Comparison of ENCODE assay signal across 1 cellular context in the genomic region with DNA sequence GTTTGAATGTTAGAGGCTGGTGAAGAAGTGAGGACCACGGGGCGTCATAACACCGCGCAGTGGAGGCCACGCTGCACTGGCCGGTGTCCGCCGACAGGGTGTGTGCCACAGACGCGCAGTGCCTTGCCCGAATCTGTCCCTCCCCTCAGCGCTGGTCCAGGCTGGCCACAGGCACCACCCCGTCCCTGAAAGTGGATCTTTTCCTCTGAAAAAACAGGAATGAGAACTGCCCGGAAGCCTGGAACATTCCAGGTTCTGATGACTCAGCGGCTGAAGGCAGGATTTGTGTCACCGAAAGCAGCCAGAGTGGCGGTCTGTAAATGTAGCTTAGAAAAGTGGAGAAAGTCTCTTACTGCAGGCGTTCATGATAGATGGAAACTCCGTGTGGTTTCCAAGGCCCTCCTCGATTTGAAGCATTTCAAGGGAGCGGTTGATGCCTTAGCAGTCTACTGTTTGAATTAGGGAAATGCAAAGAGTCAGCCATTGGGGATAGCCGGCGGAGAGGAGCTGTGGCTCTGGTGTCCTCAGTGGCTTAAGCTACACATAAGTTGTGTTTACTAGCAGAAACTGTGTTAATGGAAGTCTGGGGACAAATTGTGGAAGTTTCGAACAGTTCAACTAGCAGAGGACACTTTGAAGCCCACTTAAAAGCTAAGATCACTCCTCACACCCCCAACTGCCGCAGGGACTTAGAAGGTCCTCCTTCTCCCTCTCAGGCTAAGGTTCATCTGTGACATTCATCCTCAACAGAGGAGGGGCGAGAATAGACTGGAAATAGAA.
TF ChIP-seq lines count a peak whose summit lies in the region.

No MANE protein-coding gene starts in this region.

TF ChIP-seq in WTC11, 78 proteins besides CTCF, POLR2A, EP300 and RAD21 (continued from another document and continues in another):
- TF ChIP-seq, protein P1, sequence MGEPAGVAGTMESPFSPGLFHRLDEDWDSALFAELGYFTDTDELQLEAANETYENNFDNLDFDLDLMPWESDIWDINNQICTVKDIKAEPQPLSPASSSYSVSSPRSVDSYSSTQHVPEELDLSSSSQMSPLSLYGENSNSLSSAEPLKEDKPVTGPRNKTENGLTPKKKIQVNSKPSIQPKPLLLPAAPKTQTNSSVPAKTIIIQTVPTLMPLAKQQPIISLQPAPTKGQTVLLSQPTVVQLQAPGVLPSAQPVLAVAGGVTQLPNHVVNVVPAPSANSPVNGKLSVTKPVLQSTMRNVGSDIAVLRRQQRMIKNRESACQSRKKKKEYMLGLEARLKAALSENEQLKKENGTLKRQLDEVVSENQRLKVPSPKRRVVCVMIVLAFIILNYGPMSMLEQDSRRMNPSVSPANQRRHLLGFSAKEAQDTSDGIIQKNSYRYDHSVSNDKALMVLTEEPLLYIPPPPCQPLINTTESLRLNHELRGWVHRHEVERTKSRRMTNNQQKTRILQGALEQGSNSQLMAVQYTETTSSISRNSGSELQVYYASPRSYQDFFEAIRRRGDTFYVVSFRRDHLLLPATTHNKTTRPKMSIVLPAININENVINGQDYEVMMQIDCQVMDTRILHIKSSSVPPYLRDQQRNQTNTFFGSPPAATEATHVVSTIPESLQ (CRISPR knock-in tag; IDR thresholded peaks at IDR 0.05) = no peak
- TF ChIP-seq ZNF671 (CRISPR knock-in tag; IDR thresholded peaks at IDR 0.05) (no peak), GABPB1 (CRISPR knock-in tag; IDR thresholded peaks at IDR 0.05) (no peak), NFE2L1 (CRISPR knock-in tag; IDR thresholded peaks at IDR 0.05) (0 out of 2 replicates have a peak, but pooled peaks have one; percentile 61), SMAD4 (CRISPR knock-in tag; IDR thresholded peaks at IDR 0.05) (no peak), ZBTB21 (CRISPR knock-in tag; IDR thresholded peaks at IDR 0.05; ENCODE audit: borderline replicate concordance) (no peak), TEAD1 (CRISPR knock-in tag; IDR thresholded peaks at IDR 0.05) (peak; percentile 75), JAZF1 (CRISPR knock-in tag; IDR thresholded peaks at IDR 0.05) (no peak), NR3C1 (CRISPR knock-in tag; conservative IDR thresholded peaks at IDR 0.05; ENCODE audit: low read depth) (no peak), MXD4 (CRISPR knock-in tag; IDR thresholded peaks at IDR 0.05; ENCODE audit: borderline replicate concordance) (no peak), NR2C2 (CRISPR knock-in tag; IDR thresholded peaks at IDR 0.05) (no peak), ATF1 (CRISPR knock-in tag; IDR thresholded peaks at IDR 0.05) (no peak), TEAD4 (CRISPR knock-in tag; IDR thresholded peaks at IDR 0.05) (no peak), TCF7 (CRISPR knock-in tag; IDR thresholded peaks at IDR 0.05; ENCODE audit: low read depth) (no peak), HMGA2 (CRISPR knock-in tag; IDR thresholded peaks at IDR 0.05) (no peak), NFYB (CRISPR knock-in tag; conservative IDR thresholded peaks at IDR 0.05; ENCODE audit: low read depth) (no peak), ZNF317 (CRISPR knock-in tag; IDR thresholded peaks at IDR 0.05; ENCODE audit: borderline replicate concordance, low read depth) (no peak), CREB1 (CRISPR knock-in tag; IDR thresholded peaks at IDR 0.05) (0 out of 2 replicates have a peak, but pooled peaks have one; percentile 57)
- TF ChIP-seq, protein P2, sequence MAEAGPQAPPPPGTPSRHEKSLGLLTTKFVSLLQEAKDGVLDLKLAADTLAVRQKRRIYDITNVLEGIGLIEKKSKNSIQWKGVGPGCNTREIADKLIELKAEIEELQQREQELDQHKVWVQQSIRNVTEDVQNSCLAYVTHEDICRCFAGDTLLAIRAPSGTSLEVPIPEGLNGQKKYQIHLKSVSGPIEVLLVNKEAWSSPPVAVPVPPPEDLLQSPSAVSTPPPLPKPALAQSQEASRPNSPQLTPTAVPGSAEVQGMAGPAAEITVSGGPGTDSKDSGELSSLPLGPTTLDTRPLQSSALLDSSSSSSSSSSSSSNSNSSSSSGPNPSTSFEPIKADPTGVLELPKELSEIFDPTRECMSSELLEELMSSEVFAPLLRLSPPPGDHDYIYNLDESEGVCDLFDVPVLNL (CRISPR knock-in tag; IDR thresholded peaks at IDR 0.05; ENCODE audit: borderline replicate concordance, low read depth) = no peak
- TF ChIP-seq, protein P3, sequence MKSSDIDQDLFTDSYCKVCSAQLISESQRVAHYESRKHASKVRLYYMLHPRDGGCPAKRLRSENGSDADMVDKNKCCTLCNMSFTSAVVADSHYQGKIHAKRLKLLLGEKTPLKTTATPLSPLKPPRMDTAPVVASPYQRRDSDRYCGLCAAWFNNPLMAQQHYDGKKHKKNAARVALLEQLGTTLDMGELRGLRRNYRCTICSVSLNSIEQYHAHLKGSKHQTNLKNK (CRISPR knock-in tag; IDR thresholded peaks at IDR 0.05) = no peak
- TF ChIP-seq, protein P4, sequence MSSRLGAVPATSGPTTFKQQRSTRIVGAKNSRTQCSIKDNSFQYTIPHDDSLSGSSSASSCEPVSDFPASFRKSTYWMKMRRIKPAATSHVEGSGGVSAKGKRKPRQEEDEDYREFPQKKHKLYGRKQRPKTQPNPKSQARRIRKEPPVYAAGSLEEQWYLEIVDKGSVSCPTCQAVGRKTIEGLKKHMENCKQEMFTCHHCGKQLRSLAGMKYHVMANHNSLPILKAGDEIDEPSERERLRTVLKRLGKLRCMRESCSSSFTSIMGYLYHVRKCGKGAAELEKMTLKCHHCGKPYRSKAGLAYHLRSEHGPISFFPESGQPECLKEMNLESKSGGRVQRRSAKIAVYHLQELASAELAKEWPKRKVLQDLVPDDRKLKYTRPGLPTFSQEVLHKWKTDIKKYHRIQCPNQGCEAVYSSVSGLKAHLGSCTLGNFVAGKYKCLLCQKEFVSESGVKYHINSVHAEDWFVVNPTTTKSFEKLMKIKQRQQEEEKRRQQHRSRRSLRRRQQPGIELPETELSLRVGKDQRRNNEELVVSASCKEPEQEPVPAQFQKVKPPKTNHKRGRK (CRISPR knock-in tag; IDR thresholded peaks at IDR 0.05; ENCODE audit: borderline replicate concordance) = no peak
- TF ChIP-seq, protein P5, sequence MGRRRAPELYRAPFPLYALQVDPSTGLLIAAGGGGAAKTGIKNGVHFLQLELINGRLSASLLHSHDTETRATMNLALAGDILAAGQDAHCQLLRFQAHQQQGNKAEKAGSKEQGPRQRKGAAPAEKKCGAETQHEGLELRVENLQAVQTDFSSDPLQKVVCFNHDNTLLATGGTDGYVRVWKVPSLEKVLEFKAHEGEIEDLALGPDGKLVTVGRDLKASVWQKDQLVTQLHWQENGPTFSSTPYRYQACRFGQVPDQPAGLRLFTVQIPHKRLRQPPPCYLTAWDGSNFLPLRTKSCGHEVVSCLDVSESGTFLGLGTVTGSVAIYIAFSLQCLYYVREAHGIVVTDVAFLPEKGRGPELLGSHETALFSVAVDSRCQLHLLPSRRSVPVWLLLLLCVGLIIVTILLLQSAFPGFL (CRISPR knock-in tag; IDR thresholded peaks at IDR 0.05; ENCODE audit: borderline replicate concordance) = no peak
- TF ChIP-seq, protein P6, sequence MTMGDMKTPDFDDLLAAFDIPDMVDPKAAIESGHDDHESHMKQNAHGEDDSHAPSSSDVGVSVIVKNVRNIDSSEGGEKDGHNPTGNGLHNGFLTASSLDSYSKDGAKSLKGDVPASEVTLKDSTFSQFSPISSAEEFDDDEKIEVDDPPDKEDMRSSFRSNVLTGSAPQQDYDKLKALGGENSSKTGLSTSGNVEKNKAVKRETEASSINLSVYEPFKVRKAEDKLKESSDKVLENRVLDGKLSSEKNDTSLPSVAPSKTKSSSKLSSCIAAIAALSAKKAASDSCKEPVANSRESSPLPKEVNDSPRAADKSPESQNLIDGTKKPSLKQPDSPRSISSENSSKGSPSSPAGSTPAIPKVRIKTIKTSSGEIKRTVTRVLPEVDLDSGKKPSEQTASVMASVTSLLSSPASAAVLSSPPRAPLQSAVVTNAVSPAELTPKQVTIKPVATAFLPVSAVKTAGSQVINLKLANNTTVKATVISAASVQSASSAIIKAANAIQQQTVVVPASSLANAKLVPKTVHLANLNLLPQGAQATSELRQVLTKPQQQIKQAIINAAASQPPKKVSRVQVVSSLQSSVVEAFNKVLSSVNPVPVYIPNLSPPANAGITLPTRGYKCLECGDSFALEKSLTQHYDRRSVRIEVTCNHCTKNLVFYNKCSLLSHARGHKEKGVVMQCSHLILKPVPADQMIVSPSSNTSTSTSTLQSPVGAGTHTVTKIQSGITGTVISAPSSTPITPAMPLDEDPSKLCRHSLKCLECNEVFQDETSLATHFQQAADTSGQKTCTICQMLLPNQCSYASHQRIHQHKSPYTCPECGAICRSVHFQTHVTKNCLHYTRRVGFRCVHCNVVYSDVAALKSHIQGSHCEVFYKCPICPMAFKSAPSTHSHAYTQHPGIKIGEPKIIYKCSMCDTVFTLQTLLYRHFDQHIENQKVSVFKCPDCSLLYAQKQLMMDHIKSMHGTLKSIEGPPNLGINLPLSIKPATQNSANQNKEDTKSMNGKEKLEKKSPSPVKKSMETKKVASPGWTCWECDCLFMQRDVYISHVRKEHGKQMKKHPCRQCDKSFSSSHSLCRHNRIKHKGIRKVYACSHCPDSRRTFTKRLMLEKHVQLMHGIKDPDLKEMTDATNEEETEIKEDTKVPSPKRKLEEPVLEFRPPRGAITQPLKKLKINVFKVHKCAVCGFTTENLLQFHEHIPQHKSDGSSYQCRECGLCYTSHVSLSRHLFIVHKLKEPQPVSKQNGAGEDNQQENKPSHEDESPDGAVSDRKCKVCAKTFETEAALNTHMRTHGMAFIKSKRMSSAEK (CRISPR knock-in tag; IDR thresholded peaks at IDR 0.05; ENCODE audit: borderline replicate concordance) = no peak
- TF ChIP-seq, protein P7, sequence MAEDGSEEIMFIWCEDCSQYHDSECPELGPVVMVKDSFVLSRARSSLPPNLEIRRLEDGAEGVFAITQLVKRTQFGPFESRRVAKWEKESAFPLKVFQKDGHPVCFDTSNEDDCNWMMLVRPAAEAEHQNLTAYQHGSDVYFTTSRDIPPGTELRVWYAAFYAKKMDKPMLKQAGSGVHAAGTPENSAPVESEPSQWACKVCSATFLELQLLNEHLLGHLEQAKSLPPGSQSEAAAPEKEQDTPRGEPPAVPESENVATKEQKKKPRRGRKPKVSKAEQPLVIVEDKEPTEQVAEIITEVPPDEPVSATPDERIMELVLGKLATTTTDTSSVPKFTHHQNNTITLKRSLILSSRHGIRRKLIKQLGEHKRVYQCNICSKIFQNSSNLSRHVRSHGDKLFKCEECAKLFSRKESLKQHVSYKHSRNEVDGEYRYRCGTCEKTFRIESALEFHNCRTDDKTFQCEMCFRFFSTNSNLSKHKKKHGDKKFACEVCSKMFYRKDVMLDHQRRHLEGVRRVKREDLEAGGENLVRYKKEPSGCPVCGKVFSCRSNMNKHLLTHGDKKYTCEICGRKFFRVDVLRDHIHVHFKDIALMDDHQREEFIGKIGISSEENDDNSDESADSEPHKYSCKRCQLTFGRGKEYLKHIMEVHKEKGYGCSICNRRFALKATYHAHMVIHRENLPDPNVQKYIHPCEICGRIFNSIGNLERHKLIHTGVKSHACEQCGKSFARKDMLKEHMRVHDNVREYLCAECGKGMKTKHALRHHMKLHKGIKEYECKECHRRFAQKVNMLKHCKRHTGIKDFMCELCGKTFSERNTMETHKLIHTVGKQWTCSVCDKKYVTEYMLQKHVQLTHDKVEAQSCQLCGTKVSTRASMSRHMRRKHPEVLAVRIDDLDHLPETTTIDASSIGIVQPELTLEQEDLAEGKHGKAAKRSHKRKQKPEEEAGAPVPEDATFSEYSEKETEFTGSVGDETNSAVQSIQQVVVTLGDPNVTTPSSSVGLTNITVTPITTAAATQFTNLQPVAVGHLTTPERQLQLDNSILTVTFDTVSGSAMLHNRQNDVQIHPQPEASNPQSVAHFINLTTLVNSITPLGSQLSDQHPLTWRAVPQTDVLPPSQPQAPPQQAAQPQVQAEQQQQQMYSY (CRISPR knock-in tag; IDR thresholded peaks at IDR 0.05) = no peak
- TF ChIP-seq, protein P8, sequence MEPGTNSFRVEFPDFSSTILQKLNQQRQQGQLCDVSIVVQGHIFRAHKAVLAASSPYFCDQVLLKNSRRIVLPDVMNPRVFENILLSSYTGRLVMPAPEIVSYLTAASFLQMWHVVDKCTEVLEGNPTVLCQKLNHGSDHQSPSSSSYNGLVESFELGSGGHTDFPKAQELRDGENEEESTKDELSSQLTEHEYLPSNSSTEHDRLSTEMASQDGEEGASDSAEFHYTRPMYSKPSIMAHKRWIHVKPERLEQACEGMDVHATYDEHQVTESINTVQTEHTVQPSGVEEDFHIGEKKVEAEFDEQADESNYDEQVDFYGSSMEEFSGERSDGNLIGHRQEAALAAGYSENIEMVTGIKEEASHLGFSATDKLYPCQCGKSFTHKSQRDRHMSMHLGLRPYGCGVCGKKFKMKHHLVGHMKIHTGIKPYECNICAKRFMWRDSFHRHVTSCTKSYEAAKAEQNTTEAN (CRISPR knock-in tag; IDR thresholded peaks at IDR 0.05) = no peak
- TF ChIP-seq, protein P9, sequence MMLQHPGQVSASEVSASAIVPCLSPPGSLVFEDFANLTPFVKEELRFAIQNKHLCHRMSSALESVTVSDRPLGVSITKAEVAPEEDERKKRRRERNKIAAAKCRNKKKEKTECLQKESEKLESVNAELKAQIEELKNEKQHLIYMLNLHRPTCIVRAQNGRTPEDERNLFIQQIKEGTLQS (CRISPR knock-in tag; conservative IDR thresholded peaks at IDR 0.05) = no peak
- TF ChIP-seq, protein P10, sequence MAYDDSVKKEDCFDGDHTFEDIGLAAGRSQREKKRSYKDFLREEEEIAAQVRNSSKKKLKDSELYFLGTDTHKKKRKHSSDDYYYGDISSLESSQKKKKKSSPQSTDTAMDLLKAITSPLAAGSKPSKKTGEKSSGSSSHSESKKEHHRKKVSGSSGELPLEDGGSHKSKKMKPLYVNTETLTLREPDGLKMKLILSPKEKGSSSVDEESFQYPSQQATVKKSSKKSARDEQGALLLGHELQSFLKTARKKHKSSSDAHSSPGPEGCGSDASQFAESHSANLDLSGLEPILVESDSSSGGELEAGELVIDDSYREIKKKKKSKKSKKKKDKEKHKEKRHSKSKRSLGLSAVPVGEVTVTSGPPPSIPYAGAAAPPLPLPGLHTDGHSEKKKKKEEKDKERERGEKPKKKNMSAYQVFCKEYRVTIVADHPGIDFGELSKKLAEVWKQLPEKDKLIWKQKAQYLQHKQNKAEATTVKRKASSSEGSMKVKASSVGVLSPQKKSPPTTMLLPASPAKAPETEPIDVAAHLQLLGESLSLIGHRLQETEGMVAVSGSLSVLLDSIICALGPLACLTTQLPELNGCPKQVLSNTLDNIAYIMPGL (CRISPR knock-in tag; IDR thresholded peaks at IDR 0.05) = peak; percentile 91
- TF ChIP-seq, protein P11, sequence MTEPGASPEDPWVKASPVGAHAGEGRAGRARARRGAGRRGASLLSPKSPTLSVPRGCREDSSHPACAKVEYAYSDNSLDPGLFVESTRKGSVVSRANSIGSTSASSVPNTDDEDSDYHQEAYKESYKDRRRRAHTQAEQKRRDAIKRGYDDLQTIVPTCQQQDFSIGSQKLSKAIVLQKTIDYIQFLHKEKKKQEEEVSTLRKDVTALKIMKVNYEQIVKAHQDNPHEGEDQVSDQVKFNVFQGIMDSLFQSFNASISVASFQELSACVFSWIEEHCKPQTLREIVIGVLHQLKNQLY (CRISPR knock-in tag; IDR thresholded peaks at IDR 0.05) = no peak
